In genomic region chr15:50058231-50058630, GRCh38 we compare ENCODE assay signal across 13 cellular contexts.
DNase-seq lines count a peak whose midpoint lies in the region; ATAC-seq and TF ChIP-seq lines count a peak whose summit lies in the region.
"Had no signal": no experiment of that assay in that cellular context is flagged by ENCODE, and none has a peak within 500 bp of the region (broad histone marks: within the 10 kb centered on the region; RNA-seq: fewer than 3 reads in every experiment).

No MANE protein-coding gene starts in this region.

- H3K9me3 ChIP-seq in left ventricle myocardium inferior (replicated peaks) (no peaks in the 10 kb centered on the region), adipocyte (ENCODE audit: control insufficient read depth, low read length) (no peaks in the 10 kb centered on the region)
- H3K9me3 ChIP-seq: prostate gland, vagina had no signal

- ATAC-seq in left cardiac atrium (no peak), GM18505 (IDR thresholded peaks at IDR 0.05; ENCODE audit: unreplicated experiment) (no peak), HG02840 (IDR thresholded peaks at IDR 0.05; ENCODE audit: low FRiP score, unreplicated experiment) (no peak)
- ATAC-seq: PC-3 had no signal

- intact Hi-C loops in left ventricle myocardium inferior (cut with micrococcal nuclease): no loop called here
- intact Hi-C loops in left cardiac atrium (cut with DNase I): loop anchor here in 1 of 2 donors (10.0 kb wide), 1 partner anchor 87 kb away; no protein-coding TSS in a partner anchor

- peak overlapping the region; percentile 31 for H3K27ac ChIP-seq in left ventricle myocardium inferior (replicated peaks)
- H3K27ac ChIP-seq: prostate gland, vagina had no signal

- H3K36me3 ChIP-seq in left ventricle myocardium inferior (no peaks in the 10 kb centered on the region), adipocyte (ENCODE audit: control insufficient read depth, insufficient read depth, low read length, severe bottlenecking) (no peaks in the 10 kb centered on the region)
- H3K36me3 ChIP-seq: prostate gland, vagina had no signal

- no peak for TF ChIP-seq CTCF in left ventricle myocardium inferior (IDR thresholded peaks at IDR 0.05; ENCODE audit: borderline replicate concordance)

- DNase-seq in left ventricle myocardium inferior (no peak), left cardiac atrium (no peak), adipocyte (ENCODE audit: low read depth) (peak; percentile 36), inferior parietal cortex (ENCODE audit: extremely low spot score) (peak; percentile 32), hepatic stellate cell (ENCODE audit: low spot score) (no peak)
- DNase-seq in activated naive CD4-positive, alpha-beta T cell treated with Interleukin-2 at 50 U/mL for 16 hours: no peak
- DNase-seq: dorsolateral prefrontal cortex, KBM-7, PC-3 had no signal

- TF ChIP-seq POLR2A in GM18505 (IDR thresholded peaks at IDR 0.05; ENCODE audit: borderline replicate concordance, extremely low read depth, insufficient read depth, insufficient read length): no peak

- peak overlapping the region; percentile 57 for H3K9ac ChIP-seq in adipocyte (ENCODE audit: low read length)

- no peak overlapping the region for H3K4me3 ChIP-seq in left ventricle myocardium inferior
- H3K4me3 ChIP-seq in adipocyte (ENCODE audit: low read length): no peak overlapping the region
- H3K4me3 ChIP-seq: dorsolateral prefrontal cortex, prostate gland, vagina had no signal

- H3K4me1 ChIP-seq in left ventricle myocardium inferior (peaks cover 27% of the 10 kb centered on the region), adipocyte (ENCODE audit: control insufficient read depth, insufficient read depth, low read length) (peaks cover 58% of the 10 kb centered on the region)
- H3K4me1 ChIP-seq: prostate gland had no signal

- no peaks in the 10 kb centered on the region for H3K27me3 ChIP-seq in left ventricle myocardium inferior (ENCODE audit: low read depth)
- H3K27me3 ChIP-seq in adipocyte (replicated peaks; ENCODE audit: control insufficient read depth, insufficient read depth, low read length): no peaks in the 10 kb centered on the region
- H3K27me3 ChIP-seq: dorsolateral prefrontal cortex, vagina had no signal

Comparison
In these comparisons a context has a peak if more than half of its experiments do, and no peak if none do; other contexts are left out.
1. DNase-seq: peak in adipocyte (single experiment) and inferior parietal cortex (single experiment); none in left ventricle myocardium inferior (single experiment), left cardiac atrium (single experiment), activated naive CD4-positive, alpha-beta T cell treated with Interleukin-2 at 50 U/mL for 16 hours (single experiment) and hepatic stellate cell (single experiment).